ENCODE assay signal across 8 cellular contexts in the genomic region with DNA sequence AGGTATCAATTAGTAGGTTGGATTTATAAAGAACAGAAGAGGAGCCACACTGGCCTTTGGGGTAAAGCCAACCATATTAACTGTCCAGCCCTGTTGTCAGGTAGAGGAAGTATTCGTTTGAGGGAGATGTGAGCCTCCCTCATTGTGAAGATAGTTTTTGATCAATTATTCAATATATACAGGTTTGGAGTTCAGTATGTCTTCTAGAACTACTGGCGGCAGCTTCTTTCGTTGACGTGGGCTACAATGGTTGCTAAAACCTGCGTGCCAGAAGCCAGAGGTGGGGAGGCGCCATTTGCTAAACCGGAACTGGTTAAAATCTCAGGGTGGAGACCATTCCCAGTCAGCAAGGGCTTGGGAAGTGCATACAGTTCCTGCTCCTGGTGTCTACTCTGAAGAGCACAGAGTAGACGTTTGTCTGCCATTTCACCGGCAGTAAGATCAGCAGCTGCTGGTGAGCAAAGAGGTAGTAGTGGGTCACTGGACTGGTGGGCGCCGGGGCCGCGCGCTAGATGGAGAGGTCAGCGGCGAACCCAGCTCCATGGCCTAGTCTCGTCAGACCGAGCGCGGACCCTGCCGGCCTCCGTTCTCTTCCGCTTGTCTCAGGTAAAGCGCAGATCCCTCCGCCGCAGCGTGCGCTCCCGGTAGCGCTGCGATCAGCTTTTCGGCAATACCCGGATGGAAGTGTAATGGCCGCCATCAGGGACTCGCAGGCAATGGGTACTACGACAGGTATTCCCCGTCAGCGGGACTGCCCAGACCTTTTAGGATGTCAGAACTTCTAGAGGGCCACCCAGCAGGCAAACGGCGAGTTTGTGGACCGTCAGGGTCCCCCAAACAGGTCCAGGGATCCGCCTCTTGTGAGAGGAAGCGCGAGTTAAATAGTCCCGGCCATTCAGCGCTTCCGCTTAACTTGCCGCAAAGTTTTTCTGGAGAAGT. TPM values are rescaled to one million over a fixed set of nuclear protein-coding genes. Genes with fewer than 3 reads are reported as not detected.
DNase-seq lines count a peak whose midpoint lies in the region; ATAC-seq and TF ChIP-seq lines count a peak whose summit lies in the region.

A gene with protein sequence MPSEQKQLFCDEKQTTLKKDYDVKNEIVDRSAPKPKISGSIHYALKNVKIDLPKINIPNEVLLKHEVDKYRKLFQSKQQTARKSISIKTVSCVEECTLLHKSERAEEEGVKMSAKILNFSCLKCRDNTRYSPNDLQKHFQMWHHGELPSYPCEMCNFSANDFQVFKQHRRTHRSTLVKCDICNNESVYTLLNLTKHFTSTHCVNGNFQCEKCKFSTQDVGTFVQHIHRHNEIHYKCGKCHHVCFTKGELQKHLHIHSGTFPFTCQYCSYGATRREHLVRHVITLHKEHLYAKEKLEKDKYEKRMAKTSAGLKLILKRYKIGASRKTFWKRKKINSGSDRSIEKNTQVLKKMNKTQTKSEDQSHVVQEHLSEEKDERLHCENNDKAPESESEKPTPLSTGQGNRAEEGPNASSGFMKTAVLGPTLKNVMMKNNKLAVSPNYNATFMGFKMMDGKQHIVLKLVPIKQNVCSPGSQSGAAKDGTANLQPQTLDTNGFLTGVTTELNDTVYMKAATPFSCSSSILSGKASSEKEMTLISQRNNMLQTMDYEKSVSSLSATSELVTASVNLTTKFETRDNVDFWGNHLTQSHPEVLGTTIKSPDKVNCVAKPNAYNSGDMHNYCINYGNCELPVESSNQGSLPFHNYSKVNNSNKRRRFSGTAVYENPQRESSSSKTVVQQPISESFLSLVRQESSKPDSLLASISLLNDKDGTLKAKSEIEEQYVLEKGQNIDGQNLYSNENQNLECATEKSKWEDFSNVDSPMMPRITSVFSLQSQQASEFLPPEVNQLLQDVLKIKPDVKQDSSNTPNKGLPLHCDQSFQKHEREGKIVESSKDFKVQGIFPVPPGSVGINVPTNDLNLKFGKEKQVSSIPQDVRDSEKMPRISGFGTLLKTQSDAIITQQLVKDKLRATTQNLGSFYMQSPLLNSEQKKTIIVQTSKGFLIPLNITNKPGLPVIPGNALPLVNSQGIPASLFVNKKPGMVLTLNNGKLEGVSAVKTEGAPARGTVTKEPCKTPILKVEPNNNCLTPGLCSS (N-terminal part only) (plus strand): TSS at position 911 of the 939 bp plus-strand sequence. CDS start 26,026 bp downstream, outside the sequence.

- ATAC-seq in GM21723 (IDR thresholded peaks at IDR 0.05; ENCODE audit: unreplicated experiment), result peak; percentile 85
- peak; percentile 80 to 83 for ATAC-seq in naive B cell (ENCODE audit: low read depth in 2 of 2)
- peak; percentile 94 for ATAC-seq in stimulated activated effector memory CD8-positive, alpha-beta T cell treated with anti-CD3 and anti-CD28 coated beads, Interleukin-12 subunit alpha, Interleukin-12 subunit beta, amount 100 ng/mL, for 72 hours

- peaks cover 10 to 21% of the 10 kb centered on the region in 2 donors for H3K36me3 Mint-ChIP-seq in naive B cell
- peaks cover 49% of the 10 kb centered on the region for H3K36me3 Mint-ChIP-seq in stimulated activated effector memory CD8-positive, alpha-beta T cell treated with anti-CD3 and anti-CD28 coated beads, Interleukin-12 subunit alpha, Interleukin-12 subunit beta, amount 100 ng/mL, for 72 hours

- H3K27ac ChIP-seq in Peyer's patch, result peak within 1 kb of the TSS; percentile 93 to 97 (median 96)

- no peaks in the 10 kb centered on the region for H3K9me3 ChIP-seq in Peyer's patch

- H3K9me3 Mint-ChIP-seq in naive B cell, result peaks cover 0 to 31% (median 12%) of the 10 kb centered on the region in 7 donors
- no peaks in the 10 kb centered on the region for H3K9me3 Mint-ChIP-seq in stimulated activated effector memory CD8-positive, alpha-beta T cell treated with anti-CD3 and anti-CD28 coated beads, Interleukin-12 subunit alpha, Interleukin-12 subunit beta, amount 100 ng/mL, for 72 hours

- DNase-seq in DMS79 treated with DMSO at 0.1 percent for 48 hours (lab: John Stamatoyannopoulos, UW) (peak; percentile 67), KG1 (lab: John Stamatoyannopoulos, UW) (peak; percentile 97), Peyer's patch (peak; percentile 91 to 96 (median 93)), activated T-helper 1 cell treated with Interleukin-2 at 50 U/mL for 16 hours (ENCODE audit: low read depth) (peak; percentile 78), fibroblast of gingiva (ENCODE audit: low read depth) (peak; percentile 100), naive B cell (peak; percentile 92)
- peak; percentile 76 to 95 for DNase-seq in stimulated activated effector memory CD8-positive, alpha-beta T cell treated with anti-CD3 and anti-CD28 coated beads, Interleukin-12 subunit alpha, Interleukin-12 subunit beta, amount 100 ng/mL, for 72 hours (ENCODE audit: low spot score in 2 of 2)

- no peak for TF ChIP-seq CTCF in Peyer's patch (IDR thresholded peaks at IDR 0.05)

- TF ChIP-seq POLR2A in Peyer's patch (IDR thresholded peaks at IDR 0.05), result peak; percentile 42 to 63

- peaks cover 30 to 43% (median 35%) of the 10 kb centered on the region in 3 donors for H3K27me3 Mint-ChIP-seq in naive B cell

- H3K4me3 Mint-ChIP-seq in naive B cell, result peak within 1 kb of the TSS; percentile 93 to 99 (median 98)
- peak within 1 kb of the TSS; percentile 89 for H3K4me3 Mint-ChIP-seq in stimulated activated effector memory CD8-positive, alpha-beta T cell treated with anti-CD3 and anti-CD28 coated beads, Interleukin-12 subunit alpha, Interleukin-12 subunit beta, amount 100 ng/mL, for 72 hours

- peak within 1 kb of the TSS; percentile 64 to 89 (median 75) for H3K4me3 ChIP-seq in Peyer's patch

- H3K4me1 ChIP-seq in Peyer's patch, result no peaks in the 10 kb centered on the region

- H3K4me1 Mint-ChIP-seq in naive B cell, result peaks cover 4 to 24% (median 17%) of the 10 kb centered on the region in 3 donors
- peaks cover 13% of the 10 kb centered on the region for H3K4me1 Mint-ChIP-seq in stimulated activated effector memory CD8-positive, alpha-beta T cell treated with anti-CD3 and anti-CD28 coated beads, Interleukin-12 subunit alpha, Interleukin-12 subunit beta, amount 100 ng/mL, for 72 hours

- H3K36me3 ChIP-seq in Peyer's patch, result peaks cover 0 to 16% (median 0%) of the 10 kb centered on the region in 3 donors

- H3K27ac Mint-ChIP-seq in naive B cell, result peak within 1 kb of the TSS; percentile 99 to 100 (median 100)
- H3K27ac Mint-ChIP-seq in stimulated activated effector memory CD8-positive, alpha-beta T cell treated with anti-CD3 and anti-CD28 coated beads, Interleukin-12 subunit alpha, Interleukin-12 subunit beta, amount 100 ng/mL, for 72 hours, result peak within 1 kb of the TSS; percentile 99

- no peaks in the 10 kb centered on the region for H3K27me3 ChIP-seq in Peyer's patch

RNA-seq across cellular contexts. Expression of the gene that starts here (rescaled TPM):
- total RNA-seq in Peyer's patch, result 10 to 100 TPM; 23.9 to 43.2 (median 35.0) TPM
- polyA plus RNA-seq in naive B cell (ENCODE audit: low read depth in 6 of 6), result 10 to 100 TPM in 5 of 6 donors, 1 to 10 TPM in 1; 8.2 to 21.4 (median 14.4) TPM

Comparison
In these comparisons a context has a peak if more than half of its experiments do, and no peak if none do; other contexts are left out.
1. Peak in every context shown above with its lines: DNase-seq, ATAC-seq, H3K4me3 ChIP-seq and H3K27ac ChIP-seq.